In the genomic region with DNA sequence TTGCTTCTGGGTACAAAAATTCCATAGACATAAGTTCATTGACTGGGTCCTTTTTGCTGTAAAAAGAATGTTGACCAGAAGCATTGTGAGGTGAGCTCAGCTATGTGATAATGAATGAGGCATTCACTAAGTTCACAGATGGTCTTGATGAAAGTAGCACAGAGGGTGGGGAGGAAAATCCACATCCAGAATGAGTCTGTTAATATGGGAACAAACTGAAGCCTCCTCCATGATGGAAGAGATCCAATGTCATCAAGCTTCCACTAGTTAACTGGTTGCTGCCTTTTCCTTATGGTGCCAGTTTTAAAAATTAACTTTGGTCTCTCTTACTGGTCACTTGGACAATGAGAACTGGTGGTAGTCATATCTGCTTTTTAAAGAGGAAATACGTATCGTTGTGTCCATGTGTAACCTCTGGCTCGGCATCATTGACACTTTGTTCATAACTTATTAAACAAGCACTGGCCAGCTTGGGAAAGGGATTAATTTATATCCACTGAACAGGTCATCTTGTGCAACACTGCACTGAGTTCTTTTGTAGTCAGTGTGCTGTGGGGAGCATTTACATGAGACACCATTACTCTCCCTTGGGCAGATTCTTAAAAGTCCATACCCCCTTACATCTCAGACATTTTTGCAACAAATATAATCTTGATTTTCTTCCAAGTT, we compare ENCODE assay signal across 1 cellular context.
TF ChIP-seq lines count a peak whose summit lies in the region.

No MANE protein-coding gene starts in this region.

TF ChIP-seq in IMR-90, 13 proteins besides CTCF, POLR2A, EP300 and RAD21:
- no peak for TF ChIP-seq BHLHE40 (IDR thresholded peaks at IDR 0.05; ENCODE audit: low read depth, low read length)
- TF ChIP-seq, protein P1, sequence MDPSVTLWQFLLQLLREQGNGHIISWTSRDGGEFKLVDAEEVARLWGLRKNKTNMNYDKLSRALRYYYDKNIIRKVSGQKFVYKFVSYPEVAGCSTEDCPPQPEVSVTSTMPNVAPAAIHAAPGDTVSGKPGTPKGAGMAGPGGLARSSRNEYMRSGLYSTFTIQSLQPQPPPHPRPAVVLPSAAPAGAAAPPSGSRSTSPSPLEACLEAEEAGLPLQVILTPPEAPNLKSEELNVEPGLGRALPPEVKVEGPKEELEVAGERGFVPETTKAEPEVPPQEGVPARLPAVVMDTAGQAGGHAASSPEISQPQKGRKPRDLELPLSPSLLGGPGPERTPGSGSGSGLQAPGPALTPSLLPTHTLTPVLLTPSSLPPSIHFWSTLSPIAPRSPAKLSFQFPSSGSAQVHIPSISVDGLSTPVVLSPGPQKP (IDR thresholded peaks at IDR 0.05; ENCODE audit: borderline replicate concordance, low read depth, low read length): no peak
- TF ChIP-seq RCOR1 (IDR thresholded peaks at IDR 0.05; ENCODE audit: insufficient replicate concordance, low read length): no peak
- no peak for TF ChIP-seq MXI1 (IDR thresholded peaks at IDR 0.05; ENCODE audit: borderline replicate concordance, low read depth, low read length)
- TF ChIP-seq, protein P2, sequence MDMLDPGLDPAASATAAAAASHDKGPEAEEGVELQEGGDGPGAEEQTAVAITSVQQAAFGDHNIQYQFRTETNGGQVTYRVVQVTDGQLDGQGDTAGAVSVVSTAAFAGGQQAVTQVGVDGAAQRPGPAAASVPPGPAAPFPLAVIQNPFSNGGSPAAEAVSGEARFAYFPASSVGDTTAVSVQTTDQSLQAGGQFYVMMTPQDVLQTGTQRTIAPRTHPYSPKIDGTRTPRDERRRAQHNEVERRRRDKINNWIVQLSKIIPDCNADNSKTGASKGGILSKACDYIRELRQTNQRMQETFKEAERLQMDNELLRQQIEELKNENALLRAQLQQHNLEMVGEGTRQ (IDR thresholded peaks at IDR 0.05; ENCODE audit: low read depth, low read length): no peak
